ENCODE assay signal across 13 cellular contexts in the genomic region with DNA sequence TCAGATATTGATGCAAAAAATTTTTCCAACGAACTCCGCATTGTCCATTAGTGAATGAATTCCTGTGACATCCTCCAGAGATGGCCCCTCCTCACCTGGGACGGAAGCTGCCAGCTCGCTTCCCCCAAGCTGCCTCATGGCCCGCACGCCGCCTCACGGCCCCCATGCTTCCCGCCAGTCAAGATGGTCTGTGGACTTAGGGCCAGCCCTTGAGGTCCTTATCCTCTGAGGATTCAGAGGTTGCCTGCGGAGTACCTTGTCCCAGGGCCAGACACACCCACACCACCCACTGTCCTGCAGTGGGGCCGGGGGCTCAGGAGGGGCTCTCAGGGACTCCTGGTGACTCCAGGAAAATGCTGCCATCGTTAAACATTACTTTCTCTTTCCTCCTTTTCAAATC.
DNase-seq lines count a peak whose midpoint lies in the region; ATAC-seq and TF ChIP-seq lines count a peak whose summit lies in the region.
"Had no signal": no experiment of that assay in that cellular context is flagged by ENCODE, and none has a peak within 500 bp of the region (broad histone marks: within the 10 kb centered on the region; RNA-seq: fewer than 3 reads in every experiment).

No MANE protein-coding gene starts in this region.

- no peak overlapping the region for H3K18ac ChIP-seq in IMR-90 (ENCODE audit: low read depth, low read length)

- H3K4me2 ChIP-seq in IMR-90 (ENCODE audit: low read depth, low read length) = no peak overlapping the region

- H3K36me3 Mint-ChIP-seq in activated naive CD4-positive, alpha-beta T cell treated with anti-CD3 and anti-CD28 coated beads, Interleukin-2, amount 10 ng/mL, durations not matched to agents 7 days and 5 days = peaks cover 58% of the 10 kb centered on the region
- H3K36me3 Mint-ChIP-seq in endothelial cell (ENCODE audit: low read depth, unreplicated experiment) = peaks cover 79% of the 10 kb centered on the region

- no peak overlapping the region for H3K4me3 Mint-ChIP-seq in activated naive CD4-positive, alpha-beta T cell treated with anti-CD3 and anti-CD28 coated beads, Interleukin-2, amount 10 ng/mL, durations not matched to agents 7 days and 5 days
- H3K4me3 Mint-ChIP-seq in endothelial cell (ENCODE audit: unreplicated experiment) = peak overlapping the region; percentile 62

- H2BK20ac ChIP-seq in IMR-90 (ENCODE audit: low read depth, low read length) = no peak overlapping the region

- no peak overlapping the region for H2BK15ac ChIP-seq in IMR-90 (ENCODE audit: low read depth, low read length)

- H2BK120ac ChIP-seq in IMR-90 (ENCODE audit: low read depth, low read length) = no peak overlapping the region

- no peak for DNase-seq in activated naive CD4-positive, alpha-beta T cell treated with anti-CD3 and anti-CD28 coated beads, Interleukin-2, amount 10 ng/mL, durations not matched to agents 7 days and 5 days
- DNase-seq in activated naive CD4-positive, alpha-beta T cell treated with Interleukin-2 at 50 U/mL for 16 hours = no peak
- DNase-seq in IMR-90 (no peak), endothelial cell (ENCODE audit: low spot score) (no peak), sigmoid colon (peak; percentile 27), psoas muscle (no peak), HAP-1 (ENCODE audit: low spot score in 2 of 2) (no peak)
- DNase-seq: DMS 273 treated with DMSO at 0.1 percent for 48 hours, NCI-H187 treated with DMSO at 0.1 percent for 48 hours, SIG-M5 had no signal

- 96% methylated on average over 5 of the region's 12 CpGs; no CpG with 5 or more reads in 1 of the 2 experiments for WGBS in IMR-90 (ENCODE audit: extremely low coverage in 2 of 2, insufficient read length in 1 of 2), 2 experiments
- WGBS in sigmoid colon, 2 donors = 93 to 94% methylated on average over 12 of the region's 12 CpGs
- 82 to 89% (median 87%) methylated on average over 12 of the region's 12 CpGs for WGBS in psoas muscle, 3 donors

- peak overlapping the region; percentile 23 for H2AFZ ChIP-seq in IMR-90 (replicated peaks; ENCODE audit: low read length, poor library complexity)

- TF ChIP-seq RAD21 in IMR-90 (IDR thresholded peaks at IDR 0.05; ENCODE audit: low read length) = no peak

- no peaks in the 10 kb centered on the region for H3K9me3 Mint-ChIP-seq in activated naive CD4-positive, alpha-beta T cell treated with anti-CD3 and anti-CD28 coated beads, Interleukin-2, amount 10 ng/mL, durations not matched to agents 7 days and 5 days
- no peaks in the 10 kb centered on the region for H3K9me3 Mint-ChIP-seq in endothelial cell (ENCODE audit: unreplicated experiment)
- H3K9me3 Mint-ChIP-seq: IgD-negative memory B cell had no signal

- ATAC-seq in IMR-90 (ENCODE audit: low read depth) (no peak), psoas muscle (no peak), GM21529 (IDR thresholded peaks at IDR 0.05; ENCODE audit: unreplicated experiment) (no peak)

- no peak overlapping the region for H3K56ac ChIP-seq in IMR-90 (ENCODE audit: extremely low read depth, insufficient read depth, low read length)

- no peaks in the 10 kb centered on the region for H3K4me1 Mint-ChIP-seq in activated naive CD4-positive, alpha-beta T cell treated with anti-CD3 and anti-CD28 coated beads, Interleukin-2, amount 10 ng/mL, durations not matched to agents 7 days and 5 days
- H3K4me1 Mint-ChIP-seq in endothelial cell (ENCODE audit: unreplicated experiment) = peaks cover 24% of the 10 kb centered on the region

- in situ Hi-C loops in IMR-90 (cut with MboI; ENCODE audit: low sequenced_read_pairs) (no loop called here), HAP-1 (cut with MboI; ENCODE audit: low sequenced_read_pairs) (no loop called here)

- no peaks in the 10 kb centered on the region for H3K9me3 ChIP-seq in IMR-90 (ENCODE audit: control insufficient read depth, insufficient read depth, low read length)
- no peaks in the 10 kb centered on the region for H3K9me3 ChIP-seq in sigmoid colon
- no peaks in the 10 kb centered on the region for H3K9me3 ChIP-seq in psoas muscle
- no peaks in the 10 kb centered on the region for H3K9me3 ChIP-seq in HAP-1

- TF ChIP-seq EP300 in sigmoid colon (IDR thresholded peaks at IDR 0.05) = no peak

- H2AK9ac ChIP-seq in IMR-90 (replicated peaks; ENCODE audit: low read depth, low read length, poor library complexity) = peak overlapping the region; percentile 47

- CTCF ChIA-PET in activated naive CD4-positive, alpha-beta T cell treated with anti-CD3 and anti-CD28 coated beads, Interleukin-2, amount 10 ng/mL, durations not matched to agents 7 days and 5 days (lab: Charles Lee) = interaction anchor here (1.2 kb wide), 1 partner anchor 87 kb away, joined by 3 read pairs; no protein-coding TSS in a partner anchor
- CTCF ChIA-PET in IMR-90 (lab: Yijun Ruan, JAX) = interaction anchor here (0.5 kb wide), 1 partner anchor 150 kb away, joined by 4 read pairs; no protein-coding TSS in a partner anchor

- H3K4me3 ChIP-seq in IMR-90 (ENCODE audit: insufficient read depth, low read depth, low read length) (no peak overlapping the region), sigmoid colon (no peak overlapping the region), psoas muscle (no peak overlapping the region), HAP-1 (no peak overlapping the region)

- H4K91ac ChIP-seq in IMR-90 (ENCODE audit: insufficient read depth, low read depth, low read length) = no peak overlapping the region

- peak overlapping the region; percentile 19 for H3K27ac Mint-ChIP-seq in activated naive CD4-positive, alpha-beta T cell treated with anti-CD3 and anti-CD28 coated beads, Interleukin-2, amount 10 ng/mL, durations not matched to agents 7 days and 5 days
- no peak overlapping the region for H3K27ac Mint-ChIP-seq in endothelial cell (ENCODE audit: unreplicated experiment)
- H3K27ac Mint-ChIP-seq: IgD-negative memory B cell had no signal

- H3K27me3 ChIP-seq in IMR-90 (ENCODE audit: control insufficient read depth, insufficient read depth, low read length) = no peaks in the 10 kb centered on the region
- no peaks in the 10 kb centered on the region for H3K27me3 ChIP-seq in sigmoid colon
- no peaks in the 10 kb centered on the region for H3K27me3 ChIP-seq in psoas muscle (ENCODE audit: insufficient read depth in 3 of 3, low read length in 2 of 3)
- H3K27me3 ChIP-seq in HAP-1 (ENCODE audit: low read depth) = no peaks in the 10 kb centered on the region

- H3K36me3 ChIP-seq in IMR-90 (ENCODE audit: control insufficient read depth, insufficient read depth, low read length) (peaks cover 68% of the 10 kb centered on the region), sigmoid colon (peaks cover 31 to 80% (median 58%) of the 10 kb centered on the region in 4 donors), psoas muscle (ENCODE audit: insufficient read depth in 1 of 2, low read depth in 1 of 2) (peaks cover 7 to 85% of the 10 kb centered on the region in 2 donors), HAP-1 (replicated peaks) (peaks cover 37% of the 10 kb centered on the region)

- no peak overlapping the region for H4K5ac ChIP-seq in IMR-90 (ENCODE audit: low read depth, low read length)

- H3K9me1 ChIP-seq in IMR-90 (ENCODE audit: insufficient read depth, low read length) = no peaks in the 10 kb centered on the region; the same call in 1 of the 2 replicates

- H3K9ac ChIP-seq in IMR-90 (ENCODE audit: low read depth, low read length) = no peak overlapping the region

- H4K20me1 ChIP-seq in IMR-90 (ENCODE audit: insufficient read depth, low read length) = peaks cover 8% of the 10 kb centered on the region

- peaks cover 0 to 36% of the 10 kb centered on the region in 2 experiments for H3K79me1 ChIP-seq in IMR-90 (ENCODE audit: low read depth in 1 of 2, low read length in 2 of 2)

- no peaks in the 10 kb centered on the region for H3K27me3 Mint-ChIP-seq in activated naive CD4-positive, alpha-beta T cell treated with anti-CD3 and anti-CD28 coated beads, Interleukin-2, amount 10 ng/mL, durations not matched to agents 7 days and 5 days
- peaks cover 17% of the 10 kb centered on the region for H3K27me3 Mint-ChIP-seq in endothelial cell (ENCODE audit: unreplicated experiment)

- H3K27ac ChIP-seq in IMR-90 (ENCODE audit: insufficient read depth, low read length) = no peak overlapping the region
- H3K27ac ChIP-seq in sigmoid colon = no peak overlapping the region
- H3K27ac ChIP-seq in psoas muscle = no peak overlapping the region
- H3K27ac ChIP-seq: 22Rv1 had no signal

- H4K8ac ChIP-seq in IMR-90 (ENCODE audit: low read depth in 2 of 2, low read length in 2 of 2) = no peak overlapping the region

- H3K4me1 ChIP-seq in IMR-90 (ENCODE audit: control insufficient read depth, insufficient read depth, low read length) = no peaks in the 10 kb centered on the region
- peaks cover 0 to 13% (median 4%) of the 10 kb centered on the region in 4 donors for H3K4me1 ChIP-seq in sigmoid colon
- H3K4me1 ChIP-seq in psoas muscle = peaks cover 28% of the 10 kb centered on the region
- no peaks in the 10 kb centered on the region for H3K4me1 ChIP-seq in HAP-1

- POLR2A ChIA-PET in IMR-90 (lab: Charles Lee; ENCODE audit: unreplicated experiment) = no interaction called here

- BruUV-seq in IMR-90 (replicated peaks; lab: Mats Ljungman, UMichigan) = no TSS peak

- no peak overlapping the region for H3K4ac ChIP-seq in IMR-90 (ENCODE audit: low read depth, low read length)

- no peak for TF ChIP-seq CTCF in IMR-90 (conservative IDR thresholded peaks at IDR 0.05; ENCODE audit: low read depth, low read length)
- TF ChIP-seq CTCF in endothelial cell (IDR thresholded peaks at IDR 0.05; ENCODE audit: unreplicated experiment) = no peak
- no peak for TF ChIP-seq CTCF in sigmoid colon (IDR thresholded peaks at IDR 0.05)
- TF ChIP-seq CTCF in psoas muscle (IDR thresholded peaks at IDR 0.05) = no peak

- H2BK5ac ChIP-seq in IMR-90 (ENCODE audit: low read depth, low read length, poor library complexity, severe bottlenecking) = no peak overlapping the region

- intact Hi-C loops in IMR-90 (cut with micrococcal nuclease) (no loop called here), sigmoid colon (cut with DNase I) (loop anchor here (5.0 kb wide), 1 partner anchor 33 kb away; no protein-coding TSS in a partner anchor), psoas muscle (cut with DNase I) (loop anchor here in 1 of 2 donors (5.0 kb wide), 1 partner anchor 117 kb away; no protein-coding TSS in a partner anchor)

- dilution Hi-C loops in IMR-90 (cut with HindIII; ENCODE audit: low sequenced_read_pairs, unreplicated experiment) = no loop called here

- H3K14ac ChIP-seq in IMR-90 (replicated peaks; ENCODE audit: low read depth, low read length) = no peak overlapping the region

- no peak overlapping the region for H2AK5ac ChIP-seq in IMR-90 (ENCODE audit: low read depth, low read length)

- H3K23ac ChIP-seq in IMR-90 (ENCODE audit: low read depth, low read length) = no peak overlapping the region

- TF ChIP-seq POLR2A in IMR-90 (IDR thresholded peaks at IDR 0.05; ENCODE audit: low read depth, low read length) = no peak
- no peak for TF ChIP-seq POLR2A in sigmoid colon (IDR thresholded peaks at IDR 0.05)

TF ChIP-seq in IMR-90, 13 proteins besides CTCF, POLR2A, EP300 and RAD21:
- TF ChIP-seq MAFK (IDR thresholded peaks at IDR 0.05; ENCODE audit: low read depth, low read length) = no peak
- no peak for TF ChIP-seq RFX5 (IDR thresholded peaks at IDR 0.05; ENCODE audit: low read depth, low read length)
- no peak for TF ChIP-seq MXI1 (IDR thresholded peaks at IDR 0.05; ENCODE audit: borderline replicate concordance, low read depth, low read length)
- no peak for TF ChIP-seq MAZ (IDR thresholded peaks at IDR 0.05; ENCODE audit: borderline replicate concordance, low read depth, low read length)
- TF ChIP-seq BHLHE40 (IDR thresholded peaks at IDR 0.05; ENCODE audit: low read depth, low read length) = no peak
